ENCODE assay signal across 22 cellular contexts in the genomic region with DNA sequence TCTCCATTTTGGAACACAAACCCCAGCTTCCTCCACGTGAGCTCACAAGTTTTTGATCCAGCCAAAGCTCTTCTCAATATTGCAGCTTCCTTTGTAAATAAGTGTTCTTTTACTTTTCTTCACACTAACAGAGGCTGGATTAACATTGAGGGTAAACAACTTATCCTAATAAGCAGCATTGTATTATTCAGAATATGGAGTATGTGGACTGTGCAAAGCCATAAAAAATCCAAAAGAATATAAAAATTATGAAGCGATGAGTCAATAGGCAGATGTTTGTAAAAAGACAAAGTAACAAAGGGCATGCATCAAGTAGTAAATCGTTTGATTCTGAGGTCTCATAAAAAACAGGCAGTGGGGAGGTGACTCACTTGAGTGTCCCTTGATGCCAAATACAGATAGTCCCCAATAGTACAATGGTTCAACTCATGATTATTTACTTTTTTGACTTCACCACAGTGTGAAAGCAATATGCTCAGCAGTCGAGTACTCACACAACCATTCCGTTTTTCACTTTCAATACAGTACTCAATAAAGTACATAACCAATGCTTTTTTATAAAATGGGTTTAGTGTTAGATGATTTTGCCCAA. TPM values are rescaled to one million over a fixed set of nuclear protein-coding genes. Genes with fewer than 3 reads are reported as not detected.
DNase-seq lines count a peak whose midpoint lies in the region; ATAC-seq and TF ChIP-seq lines count a peak whose summit lies in the region.
"Had no signal": no experiment of that assay in that cellular context is flagged by ENCODE, and none has a peak within 500 bp of the region (broad histone marks: within the 10 kb centered on the region; RNA-seq: fewer than 3 reads in every experiment).

No MANE protein-coding gene starts in this region.

- no peaks in the 10 kb centered on the region for H3K27me3 ChIP-seq in MG63
- H3K27me3 ChIP-seq: adrenal gland had no signal

- DNase-seq in Daoy (ENCODE audit: low read depth): peak; percentile 45
- DNase-seq in HFF-Myc (ENCODE audit: extremely low read depth, low read depth): peak; percentile 15
- peak; percentile 25 for DNase-seq in NCI-H774 (lab: John Stamatoyannopoulos, UW)
- DNase-seq in foreskin melanocyte: peak; percentile 51
- no peak for DNase-seq in MG63
- DNase-seq: activated CD4-positive, alpha-beta T cell treated with anti-CD3 and anti-CD28 coated beads for 48 hours; activated effector memory CD4-positive, alpha-beta T cell treated with anti-CD3 and anti-CD28 coated beads, Interleukin-2, amount 50 U/mL, for 16 hours; adrenal gland; AML-193; erythroblast; GDM1; Karpas-422; mesendoderm; naive thymus-derived CD8-positive, alpha-beta T cell; NCI-H2171; stimulated activated CD4-positive, alpha-beta T cell treated with anti-CD3 and anti-CD28 coated beads, Interleukin-2, amount 100 ng/mL, for 24 hours; trophoblast cell had no signal

- no peak for TF ChIP-seq CTCF in HFF-Myc (IDR thresholded peaks at IDR 0.05; ENCODE audit: low read depth, low read length, missing control alignments)

- no peaks in the 10 kb centered on the region for H3K36me3 ChIP-seq in MG63
- H3K36me3 ChIP-seq: adrenal gland had no signal

- H3K4me3 ChIP-seq in HFF-Myc (replicated peaks; ENCODE audit: low read depth, low read length) (no peak overlapping the region), MG63 (no peak overlapping the region)
- H3K4me3 ChIP-seq: adrenal gland had no signal

- ATAC-seq in HG03565 (IDR thresholded peaks at IDR 0.05; ENCODE audit: unreplicated experiment) (no peak), GM19452 (IDR thresholded peaks at IDR 0.05; ENCODE audit: unreplicated experiment) (no peak), HG02798 (IDR thresholded peaks at IDR 0.05; ENCODE audit: poor library complexity, unreplicated experiment) (no peak)
- ATAC-seq: naive thymus-derived CD8-positive, alpha-beta T cell had no signal

- no peaks in the 10 kb centered on the region for H3K9me3 ChIP-seq in MG63
- H3K9me3 ChIP-seq: adrenal gland had no signal

RNA-seq across cellular contexts. Expression of gene KCNK10, which starts 23.1 kb away (rescaled TPM):
- 0.06 and 0.63 TPM in 2 replicates for total RNA-seq in Daoy (2014; rRNA removed; shearing (Covaris generic))
- total RNA-seq in MG63 (2014; rRNA removed; shearing (Covaris generic); ENCODE audit: low replicate concordance): not detected in 2 replicates
- total RNA-seq: dermis microvascular lymphatic vessel endothelial cell; glomerular endothelial cell; naive thymus-derived CD8-positive, alpha-beta T cell had no signal

RNA-seq across cellular contexts. Expression of gene SPATA7, which starts 39.3 kb away (rescaled TPM):
- total RNA-seq in Daoy (2014; rRNA removed; shearing (Covaris generic)): 3.2 and 3.4 TPM in 2 replicates
- 0.07 and 4.5 TPM in 2 replicates for total RNA-seq in MG63 (2014; rRNA removed; shearing (Covaris generic); ENCODE audit: low replicate concordance)
